In genomic region chr6:43707269-43707668, GRCh38 we compare ENCODE assay signal across 18 cellular contexts. TPM values are rescaled to one million over a fixed set of nuclear protein-coding genes. Genes with fewer than 3 reads are reported as not detected.
DNase-seq lines count a peak whose midpoint lies in the region; ATAC-seq and TF ChIP-seq lines count a peak whose summit lies in the region.
"Had no signal": no experiment of that assay in that cellular context is flagged by ENCODE, and none has a peak within 500 bp of the region (broad histone marks: within the 10 kb centered on the region; RNA-seq: fewer than 3 reads in every experiment).

No MANE protein-coding gene starts in this region.

- H4K20me1 ChIP-seq in BLaER1 (no peaks in the 10 kb centered on the region), KMS-11 (ENCODE audit: insufficient read depth) (no peaks in the 10 kb centered on the region), neural progenitor cell (ENCODE audit: low read depth) (no peaks in the 10 kb centered on the region)

- H3K4me3 ChIP-seq in BLaER1 (no peak overlapping the region), KMS-11 (IDR thresholded peaks at IDR 0.05; ENCODE audit: insufficient read depth, low read depth, low read length) (no peak overlapping the region), endodermal cell (ENCODE audit: low read length) (no peak overlapping the region), neural progenitor cell (no peak overlapping the region)

- H3K4me1 Mint-ChIP-seq in endodermal cell: peaks cover 67% of the 10 kb centered on the region
- peaks cover 62% of the 10 kb centered on the region for H3K4me1 Mint-ChIP-seq in neural progenitor cell

- H3K27ac Mint-ChIP-seq in endodermal cell: peak overlapping the region; percentile 96
- H3K27ac Mint-ChIP-seq in neural progenitor cell: peak overlapping the region; percentile 19
- H3K27ac Mint-ChIP-seq: CD8-positive, alpha-beta memory T cell had no signal

- DNase-seq in endodermal cell (peak; percentile 73), neural progenitor cell (ENCODE audit: low spot score) (no peak), foreskin keratinocyte (no peak)
- DNase-seq in stimulated activated CD4-positive, alpha-beta T cell treated with anti-CD3 and anti-CD28 coated beads, Interleukin-12 subunit alpha, Interleukin-12 subunit beta, amount 100 ng/mL, for 4 hours: no peak
- DNase-seq: AML-193; CD8-positive, alpha-beta memory T cell; DND-41; GF-D8; NCI-H1436; NCI-H2029 treated with DMSO at 0.1 percent for 48 hours; NCI-H510A; NCI-H82 had no signal

- H3K79me2 ChIP-seq in KMS-11 (ENCODE audit: insufficient read depth, low read depth): no peaks in the 10 kb centered on the region
- H3K79me2 ChIP-seq in neural progenitor cell (ENCODE audit: low read depth): no peaks in the 10 kb centered on the region

- H3K36me3 ChIP-seq in BLaER1: no peaks in the 10 kb centered on the region
- no peaks in the 10 kb centered on the region for H3K36me3 ChIP-seq in KMS-11 (ENCODE audit: insufficient read depth)
- no peaks in the 10 kb centered on the region for H3K36me3 ChIP-seq in endodermal cell (ENCODE audit: control insufficient read depth, insufficient read depth, low read length)
- no peaks in the 10 kb centered on the region for H3K36me3 ChIP-seq in neural progenitor cell

- no peaks in the 10 kb centered on the region for H3K27me3 Mint-ChIP-seq in endodermal cell (ENCODE audit: insufficient read depth)
- peaks cover 15% of the 10 kb centered on the region for H3K27me3 Mint-ChIP-seq in neural progenitor cell (ENCODE audit: insufficient read depth, low read depth)

- H3F3A ChIP-seq in neural progenitor cell (ENCODE audit: low read depth): peaks cover 32% of the 10 kb centered on the region

- no peaks in the 10 kb centered on the region for H3K36me3 Mint-ChIP-seq in endodermal cell (ENCODE audit: low read depth)
- no peaks in the 10 kb centered on the region for H3K36me3 Mint-ChIP-seq in neural progenitor cell
- H3K36me3 Mint-ChIP-seq: CD8-positive, alpha-beta memory T cell had no signal

- 20 to 38% methylated on average over 3 to 7 of the region's 7 CpGs for WGBS in endodermal cell (ENCODE audit: insufficient coverage in 1 of 2, insufficient read length in 1 of 2), 2 experiments

- H3K4me1 ChIP-seq in BLaER1 (peaks cover 35% of the 10 kb centered on the region), KMS-11 (ENCODE audit: low read depth, poor library complexity, severe bottlenecking) (peaks cover 73% of the 10 kb centered on the region), endodermal cell (ENCODE audit: control insufficient read depth, insufficient read depth, low read length) (peaks cover 37% of the 10 kb centered on the region), neural progenitor cell (peaks cover 38% of the 10 kb centered on the region), foreskin keratinocyte (peaks cover 10% of the 10 kb centered on the region)

- TF ChIP-seq CTCF in KMS-11 (conservative IDR thresholded peaks at IDR 0.05; ENCODE audit: low read depth, low read length) (no peak), endodermal cell (conservative IDR thresholded peaks at IDR 0.05) (no peak), neural progenitor cell (IDR thresholded peaks at IDR 0.05) (no peak), foreskin keratinocyte (conservative IDR thresholded peaks at IDR 0.05) (no peak)

- H3K9me3 Mint-ChIP-seq in endodermal cell: no peaks in the 10 kb centered on the region
- H3K9me3 Mint-ChIP-seq in neural progenitor cell: no peaks in the 10 kb centered on the region
- H3K9me3 Mint-ChIP-seq: CD8-positive, alpha-beta memory T cell; IgD-negative memory B cell had no signal

- peak overlapping the region; percentile 55; the same call in 1 of the 2 replicates for H3K4me2 ChIP-seq in BLaER1
- H3K4me2 ChIP-seq in KMS-11: peak overlapping the region; percentile 10; the same call in 1 of the 2 replicates
- H3K4me2 ChIP-seq in neural progenitor cell: no peak overlapping the region

- H3K9ac ChIP-seq in BLaER1 (no peak overlapping the region), KMS-11 (no peak overlapping the region), endodermal cell (ENCODE audit: extremely low read depth, low read length, poor library complexity, severe bottlenecking) (peak overlapping the region; percentile 52), neural progenitor cell (no peak overlapping the region)

- H3K4me3 Mint-ChIP-seq in endodermal cell (peak overlapping the region; percentile 33), neural progenitor cell (no peak overlapping the region)
- H3K4me3 Mint-ChIP-seq: CD8-positive, alpha-beta memory T cell had no signal

- ATAC-seq in GM18858 (IDR thresholded peaks at IDR 0.05; ENCODE audit: unreplicated experiment) (no peak), foreskin keratinocyte (no peak), GM21526 (IDR thresholded peaks at IDR 0.05; ENCODE audit: low FRiP score, unreplicated experiment) (no peak)
- ATAC-seq: Panc1 had no signal

- no peak overlapping the region for H3K27ac ChIP-seq in BLaER1
- no peak overlapping the region; the same call in 1 of the 2 replicates for H3K27ac ChIP-seq in KMS-11
- peak overlapping the region; percentile 42 for H3K27ac ChIP-seq in endodermal cell (ENCODE audit: low read depth, low read length)
- no peak overlapping the region for H3K27ac ChIP-seq in neural progenitor cell
- no peak overlapping the region for H3K27ac ChIP-seq in foreskin keratinocyte

- H3K9me3 ChIP-seq in BLaER1 (no peaks in the 10 kb centered on the region), endodermal cell (ENCODE audit: control insufficient read depth, low read length) (no peaks in the 10 kb centered on the region), neural progenitor cell (ENCODE audit: low read depth) (no peaks in the 10 kb centered on the region)

- H2AFZ ChIP-seq in KMS-11 (ENCODE audit: low read depth) (no peak overlapping the region), neural progenitor cell (replicated peaks) (no peak overlapping the region)

- no peaks in the 10 kb centered on the region for H3K27me3 ChIP-seq in BLaER1
- no peaks in the 10 kb centered on the region for H3K27me3 ChIP-seq in KMS-11 (ENCODE audit: insufficient read depth, low read depth)
- no peaks in the 10 kb centered on the region for H3K27me3 ChIP-seq in endodermal cell (ENCODE audit: control insufficient read depth, insufficient read depth, low read length, poor library complexity, severe bottlenecking)
- H3K27me3 ChIP-seq in neural progenitor cell: no peaks in the 10 kb centered on the region
- H3K27me3 ChIP-seq in foreskin keratinocyte: no peaks in the 10 kb centered on the region

RNA-seq across cellular contexts. Expression of gene MRPS18A, which starts 19.7 kb away (rescaled TPM):
- total RNA-seq in endodermal cell: 10 to 100 TPM; 53.6 to 58.8 TPM
- polyA plus RNA-seq in endodermal cell (2013, experiment 1 of 2): 50.7 TPM
- polyA plus RNA-seq in endodermal cell (2013, experiment 2 of 2): 50.8 TPM
- total RNA-seq in neural progenitor cell (ENCODE audit: low replicate concordance): 34.5 and 52.7 TPM in 2 replicates
- total RNA-seq in foreskin keratinocyte: 68.5 and 68.6 TPM in 2 replicates
- polyA plus RNA-seq in foreskin keratinocyte: 88.8 and 92.9 TPM in 2 replicates
